Comparison of ENCODE assay signal across 8 cellular contexts in genomic region chr14:103185051-103186027, GRCh38.
A peak's percentile ranks its signal among the peaks of the same experiment; 100 is the strongest.
DNase-seq lines count a peak whose midpoint lies in the region; ATAC-seq and TF ChIP-seq lines count a peak whose summit lies in the region.

No MANE protein-coding gene starts in this region.

- no peaks in the 10 kb centered on the region for H3K9me2 ChIP-seq in PC-3 (replicated peaks; ENCODE audit: low read length)

- H3K27me3 ChIP-seq in BJ (ENCODE audit: control insufficient read depth, insufficient read depth, low read length), result peaks cover 6% of the 10 kb centered on the region; the same call in 1 of the 2 replicates
- no peaks in the 10 kb centered on the region for H3K27me3 ChIP-seq in PC-3 (ENCODE audit: low read length)
- H3K27me3 ChIP-seq in gastrocnemius medialis, result no peaks in the 10 kb centered on the region

- H3K4me2 ChIP-seq in PC-3 (ENCODE audit: low read length), result no peak overlapping the region

- H3K79me2 ChIP-seq in PC-3 (ENCODE audit: low read length), result no peaks in the 10 kb centered on the region

- H2AFZ ChIP-seq in PC-3 (ENCODE audit: low read length), result no peak overlapping the region

- DNase-seq in BJ (ENCODE audit: low read depth), result no peak
- peak; percentile 80 for DNase-seq in PC-3
- DNase-seq in gastrocnemius medialis, result no peak
- no peak for DNase-seq in stimulated activated CD4-positive, alpha-beta T cell treated with anti-CD3 and anti-CD28 coated beads, Interleukin-1b, Interleukin-23, amount 100 ng/mL, for 48 hours
- DNase-seq in sciatic nerve (ENCODE audit: low spot score), result no peak
- DNase-seq in Ammon's horn (ENCODE audit: low spot score), result no peak

- H3K27ac ChIP-seq in HEK293 (ENCODE audit: extremely low read depth, low read depth, low read length) (no peak overlapping the region), PC-3 (ENCODE audit: low read length) (no peak overlapping the region), gastrocnemius medialis (peak overlapping the region in 1 of 4 donors; percentile 60)

- in situ Hi-C loops in gastrocnemius medialis (cut with MboI; ENCODE audit: low sequenced_read_pairs in 4 of 4), result loop anchor here in 3 of 4 donors (10.0 to 25.0 kb wide), 2 partner anchors 81 to 102 kb away; no protein-coding TSS in a partner anchor

- CTCF ChIA-PET in BJ (lab: Yijun Ruan, JAX) (interaction anchor here (0.6 to 12.1 kb wide), 12 partner anchors 11 to 109 kb away, joined by 3 to 234 read pairs (median 6); no protein-coding TSS in a partner anchor), HEK293 (lab: Yijun Ruan, JAX) (interaction anchor here (0.6 to 4.4 kb wide), 18 partner anchors 16 to 565 kb away, joined by 3 to 55 read pairs (median 4); partner anchors contain the start of gene AMN), PC-3 (lab: Charles Lee) (interaction anchor here (0.7 to 1.8 kb wide), 2 partner anchors 80 to 216 kb away, joined by 4 to 11 read pairs; no protein-coding TSS in a partner anchor)

- no peak for TF ChIP-seq POLR2A in gastrocnemius medialis (IDR thresholded peaks at IDR 0.05)

- POLR2A ChIA-PET in BJ (lab: Charles Lee) (no interaction called here), HEK293 (lab: Yijun Ruan, JAX) (interaction anchor here (0.6 to 0.7 kb wide), 2 partner anchors 75 to 101 kb away, joined by 3 to 9 read pairs; no protein-coding TSS in a partner anchor), PC-3 (lab: Charles Lee; ENCODE audit: unreplicated experiment) (no interaction called here)

- no peak overlapping the region for H3K9ac ChIP-seq in PC-3 (ENCODE audit: low read length)

- no peaks in the 10 kb centered on the region for H3F3A ChIP-seq in PC-3 (ENCODE audit: low read length, unreplicated experiment)

- H3K4me3 ChIP-seq in BJ (ENCODE audit: low read depth, low read length) (no peak overlapping the region), HEK293 (ENCODE audit: low read depth, low read length) (no peak overlapping the region), PC-3 (ENCODE audit: low read length) (no peak overlapping the region), gastrocnemius medialis (no peak overlapping the region)

- no peaks in the 10 kb centered on the region for H3K4me1 ChIP-seq in HEK293 (ENCODE audit: control insufficient read depth, insufficient read depth, low read length)
- H3K4me1 ChIP-seq in PC-3 (ENCODE audit: insufficient read depth, low read length), result no peaks in the 10 kb centered on the region
- H3K4me1 ChIP-seq in gastrocnemius medialis, result peaks cover 6% of the 10 kb centered on the region in 2 donors

- H3K9me3 ChIP-seq in HEK293 (ENCODE audit: control insufficient read depth, insufficient read depth, low read depth, low read length) (no peaks in the 10 kb centered on the region), PC-3 (ENCODE audit: low read length) (no peaks in the 10 kb centered on the region), gastrocnemius medialis (no peaks in the 10 kb centered on the region)

- no TSS peak for BruUV-seq in PC-3 (replicated peaks; lab: Mats Ljungman, UMichigan)

- TF ChIP-seq CTCF in BJ (IDR thresholded peaks at IDR 0.05; ENCODE audit: insufficient read depth, low read depth, low read length) (peak; percentile 61), HEK293 (tag by site-specific recombination; IDR thresholded peaks at IDR 0.05) (no peak), PC-3 (conservative IDR thresholded peaks at IDR 0.05; ENCODE audit: low read depth, low read length) (peak; percentile 78), gastrocnemius medialis (IDR thresholded peaks at IDR 0.05 in 4 of 5, conservative IDR thresholded peaks at IDR 0.05 in 1 of 5) (peak; percentile 47 to 62 (median 60))

- ATAC-seq in PC-3, result no peak
- ATAC-seq in esophagus mucosa, result peak; percentile 87
- peak; percentile 49 to 57 for ATAC-seq in gastrocnemius medialis
- no peak for ATAC-seq in sciatic nerve

- intact Hi-C loops in PC-3 (cut with micrococcal nuclease), result loop anchor here (2.0 to 5.0 kb wide), 3 partner anchors 43 to 107 kb away; no protein-coding TSS in a partner anchor
- intact Hi-C loops in gastrocnemius medialis (cut with DNase I; ENCODE audit: low total_unique reads), result no loop called here
- intact Hi-C loops in sciatic nerve (cut with DNase I), result loop anchor here (10.0 kb wide), 1 partner anchor 81 kb away; no protein-coding TSS in a partner anchor

- H4K20me1 ChIP-seq in PC-3 (ENCODE audit: low read length), result no peaks in the 10 kb centered on the region

- no peaks in the 10 kb centered on the region for H3K36me3 ChIP-seq in BJ (ENCODE audit: control insufficient read depth, insufficient read depth, low read length)
- H3K36me3 ChIP-seq in HEK293 (ENCODE audit: control insufficient read depth in 2 of 2, insufficient read depth in 1 of 2, low read length in 2 of 2), result no peaks in the 10 kb centered on the region
- H3K36me3 ChIP-seq in PC-3 (ENCODE audit: low read depth, low read length), result no peaks in the 10 kb centered on the region
- no peaks in the 10 kb centered on the region for H3K36me3 ChIP-seq in gastrocnemius medialis

TF ChIP-seq in HEK293, 187 proteins besides CTCF, POLR2A, EP300 and RAD21:
- TF ChIP-seq SP3 (tag by site-specific recombination; IDR thresholded peaks at IDR 0.05), result no peak
- no peak for TF ChIP-seq ZNF704 (tag by site-specific recombination; IDR thresholded peaks at IDR 0.05)
- peak; percentile 75 for TF ChIP-seq SP7 (tag by site-specific recombination; IDR thresholded peaks at IDR 0.05)
- TF ChIP-seq ZNF132 (tag by site-specific recombination; IDR thresholded peaks at IDR 0.05; ENCODE audit: borderline replicate concordance), result no peak
- TF ChIP-seq ZNF571 (tag by site-specific recombination; IDR thresholded peaks at IDR 0.05), result no peak
- no peak for TF ChIP-seq ZNF148 (tag by site-specific recombination; IDR thresholded peaks at IDR 0.05; ENCODE audit: borderline replicate concordance)
- peak; percentile 69 for TF ChIP-seq ZNF654 (tag by site-specific recombination; IDR thresholded peaks at IDR 0.05; ENCODE audit: low read depth)
- peak; percentile 33; the same call in 1 of the 2 replicates for TF ChIP-seq ZEB2 (tag by site-specific recombination; IDR thresholded peaks at IDR 0.05)
- peak; percentile 41 for TF ChIP-seq ZNF335 (tag by site-specific recombination; conservative IDR thresholded peaks at IDR 0.05)
- TF ChIP-seq ZNF362 (tag by site-specific recombination; IDR thresholded peaks at IDR 0.05), result 0 out of 2 replicates have a peak, but pooled peaks have one; percentile 14

Comparison
In these comparisons a context has a peak if more than half of its experiments do, and no peak if none do; other contexts are left out.
1. ATAC-seq: peak in esophagus mucosa (single experiment) and gastrocnemius medialis (2 of 2); none in PC-3 (single experiment) and sciatic nerve (single experiment).